11 cellular contexts compared by ENCODE assay signal in genomic region chr21:34996304-34997081, GRCh38. TPM values are rescaled to one million over a fixed set of nuclear protein-coding genes. Genes with fewer than 3 reads are reported as not detected.
DNase-seq lines count a peak whose midpoint lies in the region; ATAC-seq and TF ChIP-seq lines count a peak whose summit lies in the region.
"Had no signal": no experiment of that assay in that cellular context is flagged by ENCODE, and none has a peak within 500 bp of the region (broad histone marks: within the 10 kb centered on the region; RNA-seq: fewer than 3 reads in every experiment).

No MANE protein-coding gene starts in this region.

- TF ChIP-seq EP300 in upper lobe of left lung (IDR thresholded peaks at IDR 0.05) = peak in 2 of 4 donors; percentile 43 to 78

- peak overlapping the region; percentile 24 to 77 for H3K27ac Mint-ChIP-seq in activated naive CD4-positive, alpha-beta T cell treated with anti-CD3 and anti-CD28 coated beads, Interleukin-2, amount 50 U/mL, for 72 hours

- peak; percentile 11 for ATAC-seq in Right ventricle myocardium superior (ENCODE audit: poor library complexity)
- no peak for ATAC-seq in Right ventricle myocardium inferior
- peak; percentile 41 to 43 for ATAC-seq in activated naive CD4-positive, alpha-beta T cell treated with anti-CD3 and anti-CD28 coated beads, Interleukin-2, amount 50 U/mL, for 72 hours
- peak; percentile 70 to 80 for ATAC-seq in lower lobe of right lung
- peak; percentile 65 to 72 for ATAC-seq in upper lobe of left lung (ENCODE audit: low FRiP score in 2 of 2)

- peaks cover 11 to 29% of the 10 kb centered on the region in 2 donors for H3K36me3 Mint-ChIP-seq in activated naive CD4-positive, alpha-beta T cell treated with anti-CD3 and anti-CD28 coated beads, Interleukin-2, amount 50 U/mL, for 72 hours

- DNase-seq in Right ventricle myocardium superior (peak; percentile 40), Right ventricle myocardium inferior (ENCODE audit: missing footprints) (no peak), lower lobe of right lung (peak; percentile 76), upper lobe of left lung (peak in 1 of 2 donors; percentile 63), Peyer's patch (no peak), pons (ENCODE audit: low spot score) (no peak), NCI-H1694 treated with DMSO at 0.1 percent for 48 hours (lab: John Stamatoyannopoulos, UW) (no peak)
- DNase-seq in activated naive CD4-positive, alpha-beta T cell treated with anti-CD3 and anti-CD28 coated beads, Interleukin-2, amount 50 U/mL, for 72 hours (ENCODE audit: low spot score in 2 of 2) = no peak
- DNase-seq: GOT3, NCI-H2081 treated with DMSO at 0.1 percent for 48 hours, transverse colon had no signal

- TF ChIP-seq POLR2A in upper lobe of left lung (IDR thresholded peaks at IDR 0.05) = no peak
- no peak for TF ChIP-seq POLR2A in Peyer's patch (IDR thresholded peaks at IDR 0.05)

- no peaks in the 10 kb centered on the region for H3K9me3 ChIP-seq in lower lobe of right lung
- no peaks in the 10 kb centered on the region for H3K9me3 ChIP-seq in upper lobe of left lung
- no peaks in the 10 kb centered on the region for H3K9me3 ChIP-seq in Peyer's patch
- H3K9me3 ChIP-seq: transverse colon had no signal

- intact Hi-C loops in Right ventricle myocardium superior (cut with DNase I) (no loop called here), Right ventricle myocardium inferior (cut with DNase I) (no loop called here), lower lobe of right lung (cut with DNase I) (no loop called here)

- peak overlapping the region; percentile 56 for H3K27ac ChIP-seq in lower lobe of right lung
- H3K27ac ChIP-seq in upper lobe of left lung = peak overlapping the region in 3 of 4 donors; percentile 32 to 52 (median 46)
- peak overlapping the region in 1 of 4 donors; percentile 17 for H3K27ac ChIP-seq in Peyer's patch

- no peaks in the 10 kb centered on the region for H3K36me3 ChIP-seq in lower lobe of right lung
- H3K36me3 ChIP-seq in upper lobe of left lung = no peaks in the 10 kb centered on the region
- no peaks in the 10 kb centered on the region for H3K36me3 ChIP-seq in Peyer's patch
- H3K36me3 ChIP-seq: transverse colon had no signal

- no peaks in the 10 kb centered on the region for H3K27me3 ChIP-seq in lower lobe of right lung (ENCODE audit: low read depth)
- H3K27me3 ChIP-seq in upper lobe of left lung = no peaks in the 10 kb centered on the region
- H3K27me3 ChIP-seq in Peyer's patch = no peaks in the 10 kb centered on the region
- H3K27me3 ChIP-seq: transverse colon had no signal

- no peaks in the 10 kb centered on the region for H3K9me3 Mint-ChIP-seq in activated naive CD4-positive, alpha-beta T cell treated with anti-CD3 and anti-CD28 coated beads, Interleukin-2, amount 50 U/mL, for 72 hours

- H3K4me3 ChIP-seq in lower lobe of right lung = no peak overlapping the region
- H3K4me3 ChIP-seq in upper lobe of left lung = no peak overlapping the region
- H3K4me3 ChIP-seq in Peyer's patch = no peak overlapping the region
- H3K4me3 ChIP-seq: transverse colon had no signal

- H3K4me1 ChIP-seq in lower lobe of right lung = peaks cover 31% of the 10 kb centered on the region
- H3K4me1 ChIP-seq in upper lobe of left lung = peaks cover 3 to 14% (median 12%) of the 10 kb centered on the region in 4 donors
- H3K4me1 ChIP-seq in Peyer's patch = peaks cover 0 to 16% (median 0%) of the 10 kb centered on the region in 4 donors

- WGBS in upper lobe of left lung, 2 donors = 57 to 71% methylated on average over 8 of the region's 8 CpGs

- TF ChIP-seq CTCF in lower lobe of right lung (IDR thresholded peaks at IDR 0.05) = no peak
- TF ChIP-seq CTCF in upper lobe of left lung (IDR thresholded peaks at IDR 0.05) = no peak
- no peak for TF ChIP-seq CTCF in Peyer's patch (IDR thresholded peaks at IDR 0.05)

RNA-seq across cellular contexts. Expression of gene RUNX1, which starts 52.6 kb away (rescaled TPM):
- total RNA-seq in Right ventricle myocardium superior (1.5 TPM), Right ventricle myocardium inferior (1.8 TPM), lower lobe of right lung (110 TPM), upper lobe of left lung (100 to 1,000 TPM in 3 of 6 donors, 10 to 100 TPM in 3; 62.2 to 252 (median 98.2) TPM), Peyer's patch (10 to 100 TPM; 15.1 to 80.9 (median 24.1) TPM)
- total RNA-seq in activated naive CD4-positive, alpha-beta T cell treated with anti-CD3 and anti-CD28 coated beads, Interleukin-2, amount 50 U/mL, for 72 hours = 10 to 100 TPM; 44.9 to 80.4 TPM

Comparison
In these comparisons a context has a peak if more than half of its experiments do, and no peak if none do; other contexts are left out.
1. DNase-seq: peak in Right ventricle myocardium superior (single experiment) and lower lobe of right lung (single experiment); none in Right ventricle myocardium inferior (single experiment), activated naive CD4-positive, alpha-beta T cell treated with anti-CD3 and anti-CD28 coated beads, Interleukin-2, amount 50 U/mL, for 72 hours (0 of 2), Peyer's patch (0 of 3), pons (single experiment) and NCI-H1694 treated with DMSO at 0.1 percent for 48 hours (single experiment).